ENCODE assay signal across 1 cellular context in genomic region chr1:66271216-66271903, GRCh38.
TF ChIP-seq lines count a peak whose summit lies in the region.

No MANE protein-coding gene starts in this region.

TF ChIP-seq in HepG2, 621 proteins besides CTCF, POLR2A, EP300 and RAD21 (continued from another document):
- TF ChIP-seq PRDM15 (CRISPR knock-in tag; IDR thresholded peaks at IDR 0.05) = peak; percentile 89
TF ChIP-seq in HepG2: peak in this region for 1.
